ENCODE assay signal across 1 cellular context in genomic region chr4:17544205-17544604, GRCh38.
TF ChIP-seq lines count a peak whose summit lies in the region.

No MANE protein-coding gene starts in this region.

TF ChIP-seq in HepG2, 621 proteins besides CTCF, POLR2A, EP300 and RAD21 (continued from another document and continues in another):
- TF ChIP-seq NONO (IDR thresholded peaks at IDR 0.05) (no peak), NONO (CRISPR knock-in tag; conservative IDR thresholded peaks at IDR 0.05) (no peak), ZNF441 (CRISPR knock-in tag; IDR thresholded peaks at IDR 0.05; ENCODE audit: borderline replicate concordance) (no peak), HNF1A (IDR thresholded peaks at IDR 0.05; ENCODE audit: low read depth) (peak; percentile 37), HNF1A (CRISPR knock-in tag; IDR thresholded peaks at IDR 0.05; ENCODE audit: borderline replicate concordance) (peak; percentile 51; the same call in 1 of the 2 replicates), ZNF253 (CRISPR knock-in tag; IDR thresholded peaks at IDR 0.05; ENCODE audit: borderline replicate concordance) (no peak), KLF9 (CRISPR knock-in tag; IDR thresholded peaks at IDR 0.05; ENCODE audit: low read depth) (no peak), DR1 (CRISPR knock-in tag; IDR thresholded peaks at IDR 0.05) (no peak), ZNF20 (CRISPR knock-in tag; IDR thresholded peaks at IDR 0.05) (no peak), CSRNP1 (CRISPR knock-in tag; IDR thresholded peaks at IDR 0.05) (no peak), PHF20 (CRISPR knock-in tag; IDR thresholded peaks at IDR 0.05) (no peak), POLR2AphosphoS5 (IDR thresholded peaks at IDR 0.05; ENCODE audit: low read depth, low read length) (no peak), ZNF160 (CRISPR knock-in tag; IDR thresholded peaks at IDR 0.05) (no peak), ZNF18 (CRISPR knock-in tag; IDR thresholded peaks at IDR 0.05; ENCODE audit: insufficient replicate concordance) (no peak), ZFP36 (IDR thresholded peaks at IDR 0.05; ENCODE audit: borderline replicate concordance, low read depth, low read length, partially characterized antibody) (no peak), MED1 (CRISPR knock-in tag; IDR thresholded peaks at IDR 0.05) (peak; percentile 91), ZNF292 (CRISPR knock-in tag; IDR thresholded peaks at IDR 0.05; ENCODE audit: borderline replicate concordance, low read depth) (peak; percentile 84; the same call in 1 of the 2 replicates), ZBTB33 (CRISPR knock-in tag; IDR thresholded peaks at IDR 0.05) (peak; percentile 39; the same call in 1 of the 2 replicates), KDM6A (CRISPR knock-in tag; IDR thresholded peaks at IDR 0.05; ENCODE audit: low read depth) (peak; percentile 74), ZBTB21 (CRISPR knock-in tag; IDR thresholded peaks at IDR 0.05) (0 out of 2 replicates have a peak, but pooled peaks have one; percentile 45), ETV5 (CRISPR knock-in tag; IDR thresholded peaks at IDR 0.05; ENCODE audit: borderline replicate concordance) (peak; percentile 99), ZNF768 (CRISPR knock-in tag; IDR thresholded peaks at IDR 0.05) (no peak), ZNF672 (CRISPR knock-in tag; IDR thresholded peaks at IDR 0.05) (no peak), ZFX (CRISPR knock-in tag; IDR thresholded peaks at IDR 0.05; ENCODE audit: low read depth) (peak; percentile 41), ESRRA (CRISPR knock-in tag; IDR thresholded peaks at IDR 0.05; ENCODE audit: low read depth) (no peak), HINFP (CRISPR knock-in tag; IDR thresholded peaks at IDR 0.05; ENCODE audit: low read depth) (no peak), HDAC1 (CRISPR knock-in tag; IDR thresholded peaks at IDR 0.05) (peak; percentile 58), SKIL (CRISPR knock-in tag; IDR thresholded peaks at IDR 0.05; ENCODE audit: borderline replicate concordance) (peak; percentile 71; the same call in 1 of the 2 replicates), PLSCR1 (CRISPR knock-in tag; IDR thresholded peaks at IDR 0.05; ENCODE audit: borderline replicate concordance) (no peak), HOXA7 (CRISPR knock-in tag; IDR thresholded peaks at IDR 0.05) (no peak), ZBTB25 (CRISPR knock-in tag; IDR thresholded peaks at IDR 0.05) (no peak), CENPBD1 (CRISPR knock-in tag; IDR thresholded peaks at IDR 0.05; ENCODE audit: borderline replicate concordance, low read depth) (no peak), JUND (CRISPR knock-in tag; IDR thresholded peaks at IDR 0.05) (peak; percentile 73; the same call in 1 of the 2 replicates), THAP9 (CRISPR knock-in tag; IDR thresholded peaks at IDR 0.05; ENCODE audit: borderline replicate concordance) (no peak), ZBTB1 (CRISPR knock-in tag; IDR thresholded peaks at IDR 0.05; ENCODE audit: borderline replicate concordance) (no peak), ZBTB49 (CRISPR knock-in tag; IDR thresholded peaks at IDR 0.05; ENCODE audit: borderline replicate concordance) (no peak)
